ENCODE assay signal across 19 cellular contexts in the genomic region with DNA sequence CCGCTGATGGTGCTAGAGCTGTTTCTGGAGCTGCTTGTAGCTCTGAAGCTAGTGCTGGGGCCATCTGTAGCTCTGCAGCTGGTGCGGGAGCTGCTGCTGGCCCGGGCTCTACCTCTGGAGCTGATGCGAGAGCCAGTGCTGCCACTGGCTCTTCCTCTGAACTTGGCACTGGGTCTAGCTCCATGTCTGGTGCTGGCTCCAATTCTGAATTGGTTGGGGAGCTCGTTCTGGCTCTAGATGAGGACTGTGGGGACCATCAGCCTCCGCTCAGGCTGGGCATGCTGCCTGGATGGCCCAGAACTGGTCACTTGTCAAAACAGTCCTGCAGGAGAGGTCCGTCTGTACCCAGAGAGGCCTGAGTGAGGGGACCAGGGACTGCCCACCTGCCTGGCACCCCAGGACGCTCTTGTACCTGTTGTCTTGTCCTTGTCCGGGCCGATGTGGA. TPM values are rescaled to one million over a fixed set of nuclear protein-coding genes. Genes with fewer than 3 reads are reported as not detected.
"Had no signal": no experiment of that assay in that cellular context is flagged by ENCODE, and none has a peak within 500 bp of the region (broad histone marks: within the 10 kb centered on the region; RNA-seq: fewer than 3 reads in every experiment).

No MANE protein-coding gene starts in this region.

- DNase-seq: activated CD4-positive, alpha-beta T cell treated with anti-CD3 and anti-CD28 coated beads for 48 hours; activated CD4-positive, alpha-beta T cell treated with anti-CD3 and anti-CD28 coated beads, Interleukin-2, amount 50 U/mL, for 4 hours; activated CD4-positive, CD25-positive, alpha-beta regulatory T cell treated with anti-CD3 and anti-CD28 coated beads, Interleukin-2, amount 50 U/mL, for 72 hours; activated gamma-delta T cell; activated naive CD4-positive, alpha-beta T cell treated with anti-CD3 and anti-CD28 coated beads for 36 hours; activated T-cell treated with anti-CD3 and anti-CD28 coated beads for 4 hours; activated T-cell treated with anti-CD3 and anti-CD28 coated beads, Interleukin-2, amount 50 U/mL, for 48 hours; NCI-H2227 treated with DMSO at 0.1 percent for 48 hours; SIG-M5; T-helper 17 cell; T-helper 9 cell had no signal

- ATAC-seq: activated T-helper 17 cell treated with anti-CD3 and anti-CD28 coated beads, Interleukin-2, amount 50 U/mL, for 72 hours; T-helper 17 cell had no signal

RNA-seq across cellular contexts. Expression of a gene that starts 21.5 kb away (rescaled TPM):
- total RNA-seq: activated CD8-positive, alpha-beta memory T cell treated with anti-CD3 and anti-CD28 coated beads for 36 hours; activated naive CD4-positive, alpha-beta T cell treated with anti-CD3 and anti-CD28 coated beads for 36 hours; activated T-helper 17 cell treated with anti-CD3 and anti-CD28 coated beads, Interleukin-2, amount 50 U/mL, for 72 hours; astrocyte; MCF 10A; NCI-H460; OCI-LY7; RPMI7951; T-helper 17 cell; WTC11 had no signal

RNA-seq across cellular contexts. Expression of a gene that starts 23.9 kb away (rescaled TPM):
- total RNA-seq: MCF 10A had no signal
